8 cellular contexts compared by ENCODE assay signal in the genomic region with DNA sequence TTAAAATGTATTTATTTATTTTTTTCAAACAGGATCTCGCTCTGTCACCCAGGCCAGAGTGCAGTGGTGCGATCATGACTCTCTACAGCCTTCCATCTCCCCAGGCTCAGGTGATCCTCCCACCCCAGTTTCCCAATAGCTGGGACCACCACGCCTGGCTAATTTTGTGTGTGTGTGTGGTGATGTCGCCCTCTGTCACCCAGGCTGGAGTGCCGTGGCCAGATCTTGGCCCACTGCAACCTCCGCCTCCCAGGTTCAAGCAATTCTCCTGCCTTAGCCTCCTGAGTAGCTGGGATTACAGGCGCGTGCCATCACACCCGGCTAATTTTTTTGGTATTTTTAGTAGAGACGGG. TPM values are rescaled to one million over a fixed set of nuclear protein-coding genes. Genes with fewer than 3 reads are reported as not detected.
DNase-seq lines count a peak whose midpoint lies in the region; ATAC-seq and TF ChIP-seq lines count a peak whose summit lies in the region.
"Not testable (repeated sequence)": the region's sequence is repeated elsewhere in the genome, so short reads cannot be mapped to it uniquely, and the experiment has no call there.

No MANE protein-coding gene starts in this region.

- H3K36me3 ChIP-seq in BJ (ENCODE audit: control insufficient read depth, insufficient read depth, low read length); SK-N-MC (ENCODE audit: insufficient read depth, low read length): not testable (repeated sequence)

- not testable (repeated sequence) for H3K9ac ChIP-seq in SK-N-MC (ENCODE audit: insufficient read length)

- H3K9me3 Mint-ChIP-seq in activated T-helper 2 cell treated with anti-CD3 and anti-CD28 coated beads, Interferon-gamma antibody, Interleukin-2, Interleukin-4, amounts not matched to agents 10 μg/mL and 5 μg/mL and 100 μg/mL, durations not matched to agents 14 hours and 24 hours and 36 hours; nephron progenitor cell; stimulated activated memory B cell treated with anti-CD40 and anti-IgM and Interleukin-4, amounts not matched to agents 10 μg/mL and 1 μg/mL and 100 μg/mL, for 72 hours: not testable (repeated sequence)

- TF ChIP-seq CTCF in BJ (IDR thresholded peaks at IDR 0.05; ENCODE audit: insufficient read depth, low read depth, low read length); HFF-Myc (IDR thresholded peaks at IDR 0.05; ENCODE audit: low read depth, low read length, missing control alignments); dorsolateral prefrontal cortex (IDR thresholded peaks at IDR 0.05 in 54 of 56, conservative IDR thresholded peaks at IDR 0.05 in 2 of 56; ENCODE audit: low read depth in 1 of 56, partially characterized antibody in 56 of 56); nephron progenitor cell (IDR thresholded peaks at IDR 0.05): not testable (repeated sequence)

- not testable (repeated sequence) for DNase-seq in BJ (ENCODE audit: low read depth); HFF-Myc (ENCODE audit: extremely low read depth, low read depth); SK-N-MC (ENCODE audit: low read depth, low spot score); activated T-helper 2 cell treated with anti-CD3 and anti-CD28 coated beads, Interferon-gamma antibody, Interleukin-2, Interleukin-4, amounts not matched to agents 10 μg/mL and 5 μg/mL and 100 μg/mL, durations not matched to agents 14 hours and 24 hours and 36 hours (ENCODE audit: low spot score); dorsolateral prefrontal cortex; nephron progenitor cell

- not testable (repeated sequence) for ATAC-seq in stimulated activated memory B cell treated with anti-CD40 and anti-IgM and Interleukin-4, amounts not matched to agents 10 μg/mL and 1 μg/mL and 100 μg/mL, for 72 hours

- not testable (repeated sequence) for H3K27me3 ChIP-seq in BJ (ENCODE audit: control insufficient read depth, insufficient read depth, low read length)
- peaks cover 0 to 23% (median 0%) of the 10 kb centered on the region in 45 donors for H3K27me3 ChIP-seq in dorsolateral prefrontal cortex

- peak overlapping the region; percentile 59 for H3K4me3 ChIP-seq in BJ (ENCODE audit: low read depth, low read length)
- H3K4me3 ChIP-seq in HFF-Myc (replicated peaks; ENCODE audit: low read depth, low read length) = peak overlapping the region; percentile 46
- peak overlapping the region; percentile 75 for H3K4me3 ChIP-seq in SK-N-MC
- peak overlapping the region in 42 of 59 donors; percentile 21 to 65 (median 52) for H3K4me3 ChIP-seq in dorsolateral prefrontal cortex
- H3K4me3 ChIP-seq in iPS-18c (ENCODE audit: insufficient read depth, low read depth, low read length) = peak overlapping the region; percentile 58; the same call in 1 of the 2 replicates

- intact Hi-C loops in activated T-helper 2 cell treated with anti-CD3 and anti-CD28 coated beads, Interferon-gamma antibody, Interleukin-2, Interleukin-4, amounts not matched to agents 10 μg/mL and 5 μg/mL and 100 μg/mL, durations not matched to agents 14 hours and 24 hours and 36 hours (cut with micrococcal nuclease); dorsolateral prefrontal cortex (cut with DNase I): not testable (repeated sequence)

- H3K27ac ChIP-seq in SK-N-MC = 0 out of 2 replicates have a peak overlapping the region, but pooled peaks have one; percentile 68
- H3K27ac ChIP-seq in dorsolateral prefrontal cortex = not testable (repeated sequence)

- H3K36me3 Mint-ChIP-seq in activated T-helper 2 cell treated with anti-CD3 and anti-CD28 coated beads, Interferon-gamma antibody, Interleukin-2, Interleukin-4, amounts not matched to agents 10 μg/mL and 5 μg/mL and 100 μg/mL, durations not matched to agents 14 hours and 24 hours and 36 hours (ENCODE audit: low read depth); nephron progenitor cell (ENCODE audit: low read depth); stimulated activated memory B cell treated with anti-CD40 and anti-IgM and Interleukin-4, amounts not matched to agents 10 μg/mL and 1 μg/mL and 100 μg/mL, for 72 hours: not testable (repeated sequence)

- H3K4me3 Mint-ChIP-seq in activated T-helper 2 cell treated with anti-CD3 and anti-CD28 coated beads, Interferon-gamma antibody, Interleukin-2, Interleukin-4, amounts not matched to agents 10 μg/mL and 5 μg/mL and 100 μg/mL, durations not matched to agents 14 hours and 24 hours and 36 hours (ENCODE audit: low read depth) = peak overlapping the region; percentile 43
- H3K4me3 Mint-ChIP-seq in nephron progenitor cell = peak overlapping the region; percentile 77
- H3K4me3 Mint-ChIP-seq in stimulated activated memory B cell treated with anti-CD40 and anti-IgM and Interleukin-4, amounts not matched to agents 10 μg/mL and 1 μg/mL and 100 μg/mL, for 72 hours = peak overlapping the region; percentile 76

- POLR2A ChIA-PET in BJ (lab: Charles Lee) = not testable (repeated sequence)

- H3K9me3 ChIP-seq in SK-N-MC (ENCODE audit: low read depth, low read length); iPS-18c (ENCODE audit: control insufficient read depth, insufficient read depth, low read length): not testable (repeated sequence)

- not testable (repeated sequence) for H3K27ac Mint-ChIP-seq in activated T-helper 2 cell treated with anti-CD3 and anti-CD28 coated beads, Interferon-gamma antibody, Interleukin-2, Interleukin-4, amounts not matched to agents 10 μg/mL and 5 μg/mL and 100 μg/mL, durations not matched to agents 14 hours and 24 hours and 36 hours; nephron progenitor cell
- peak overlapping the region; percentile 55 for H3K27ac Mint-ChIP-seq in stimulated activated memory B cell treated with anti-CD40 and anti-IgM and Interleukin-4, amounts not matched to agents 10 μg/mL and 1 μg/mL and 100 μg/mL, for 72 hours

- peaks cover 20% of the 10 kb centered on the region for H3K4me1 Mint-ChIP-seq in activated T-helper 2 cell treated with anti-CD3 and anti-CD28 coated beads, Interferon-gamma antibody, Interleukin-2, Interleukin-4, amounts not matched to agents 10 μg/mL and 5 μg/mL and 100 μg/mL, durations not matched to agents 14 hours and 24 hours and 36 hours (ENCODE audit: low read depth)
- peaks cover 56% of the 10 kb centered on the region for H3K4me1 Mint-ChIP-seq in nephron progenitor cell
- H3K4me1 Mint-ChIP-seq in stimulated activated memory B cell treated with anti-CD40 and anti-IgM and Interleukin-4, amounts not matched to agents 10 μg/mL and 1 μg/mL and 100 μg/mL, for 72 hours = peaks cover 35% of the 10 kb centered on the region

- CTCF ChIA-PET in BJ (lab: Yijun Ruan, JAX) = interaction anchor here (1.3 to 1.4 kb wide), 2 partner anchors 18 to 86 kb away, joined by 4 to 5 read pairs; no protein-coding TSS in a partner anchor

- peaks cover 37% of the 10 kb centered on the region for H3K27me3 Mint-ChIP-seq in activated T-helper 2 cell treated with anti-CD3 and anti-CD28 coated beads, Interferon-gamma antibody, Interleukin-2, Interleukin-4, amounts not matched to agents 10 μg/mL and 5 μg/mL and 100 μg/mL, durations not matched to agents 14 hours and 24 hours and 36 hours (ENCODE audit: low read depth)
- H3K27me3 Mint-ChIP-seq in nephron progenitor cell (ENCODE audit: low read depth, poor library complexity) = not testable (repeated sequence)
- H3K27me3 Mint-ChIP-seq in stimulated activated memory B cell treated with anti-CD40 and anti-IgM and Interleukin-4, amounts not matched to agents 10 μg/mL and 1 μg/mL and 100 μg/mL, for 72 hours = peaks cover 24% of the 10 kb centered on the region

RNA-seq across cellular contexts. Expression of a gene that starts 12.3 kb away (rescaled TPM):
- 13.6 and 26.5 TPM in 2 replicates for polyA plus RNA-seq in BJ (2011; rRNA removed)
- polyA minus RNA-seq in BJ (2011; rRNA and poly(A)+ RNA removed) = 22.8 TPM in 2 replicates
- total RNA-seq in activated T-helper 2 cell treated with anti-CD3 and anti-CD28 coated beads, Interferon-gamma antibody, Interleukin-2, Interleukin-4, amounts not matched to agents 10 μg/mL and 5 μg/mL and 100 μg/mL, durations not matched to agents 14 hours and 24 hours and 36 hours = not detected in 2 replicates
- total RNA-seq in dorsolateral prefrontal cortex = 10 to 100 TPM in 5 of 120 experiments, 1 to 10 TPM in 115; 1.4 to 14.6 (median 4.4) TPM

RNA-seq across cellular contexts. Expression of a gene that starts 44.3 kb away (rescaled TPM):
- 8.0 and 11.6 TPM in 2 replicates for polyA plus RNA-seq in BJ (2011; rRNA removed)
- 4.0 and 5.8 TPM in 2 replicates for polyA minus RNA-seq in BJ (2011; rRNA and poly(A)+ RNA removed)
- total RNA-seq in activated T-helper 2 cell treated with anti-CD3 and anti-CD28 coated beads, Interferon-gamma antibody, Interleukin-2, Interleukin-4, amounts not matched to agents 10 μg/mL and 5 μg/mL and 100 μg/mL, durations not matched to agents 14 hours and 24 hours and 36 hours = 6.4 and 7.5 TPM in 2 replicates
- 1 to 10 TPM in 92 of 120 experiments, under 1 TPM in 28; 0.25 to 6.1 (median 1.6) TPM for total RNA-seq in dorsolateral prefrontal cortex
